In the genomic region with DNA sequence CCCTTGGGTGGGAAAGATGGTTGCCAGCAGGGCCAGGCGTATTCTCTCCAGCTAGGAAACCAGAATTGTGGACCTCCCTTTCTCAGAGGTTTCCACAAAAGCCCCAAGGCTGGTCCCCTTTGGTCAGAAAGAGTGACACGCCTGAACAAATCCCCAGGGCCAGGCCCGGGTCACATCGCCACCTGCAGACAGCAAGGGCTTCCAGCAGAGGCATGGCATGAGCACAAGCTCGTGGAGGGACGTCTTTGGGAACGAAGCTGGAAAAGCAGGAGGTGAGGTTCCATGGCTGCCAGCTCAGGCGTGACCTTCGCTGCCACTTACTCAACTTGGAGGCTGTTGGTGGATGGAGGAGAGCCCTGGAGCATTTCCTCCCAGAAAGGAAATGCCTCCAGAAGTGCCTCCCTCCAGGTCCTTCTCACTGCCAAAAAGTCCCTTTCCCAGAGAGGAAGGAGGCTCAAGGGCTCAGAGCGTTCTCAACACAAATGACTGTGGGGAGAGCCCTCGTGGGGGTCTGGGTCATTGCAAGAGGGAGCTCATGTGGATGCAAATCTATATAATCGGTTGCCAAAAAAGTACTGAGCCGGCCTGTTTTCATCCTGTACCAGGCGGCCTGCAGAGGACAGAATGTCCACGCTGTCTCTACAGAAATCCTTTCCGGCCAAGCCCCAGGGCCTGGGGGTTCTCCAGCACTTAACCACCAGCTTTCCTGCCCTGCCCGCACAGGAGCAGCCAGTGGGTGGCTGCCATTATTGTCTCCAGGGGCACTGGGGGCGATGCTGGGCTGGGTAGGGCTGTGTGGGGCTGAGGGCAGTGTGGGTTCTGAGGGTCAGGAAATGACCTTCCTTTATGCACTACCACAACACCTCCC, we compare ENCODE assay signal across 13 cellular contexts. TPM values are rescaled to one million over a fixed set of nuclear protein-coding genes. Genes with fewer than 3 reads are reported as not detected.
DNase-seq lines count a peak whose midpoint lies in the region; ATAC-seq, FAIRE-seq and TF ChIP-seq lines count a peak whose summit lies in the region.
"Not testable (repeated sequence)": the region's sequence is repeated elsewhere in the genome, so short reads cannot be mapped to it uniquely, and the experiment has no call there.
"Had no signal": no experiment of that assay in that cellular context is flagged by ENCODE, and none has a peak within 500 bp of the region (broad histone marks: within the 10 kb centered on the region; RNA-seq: fewer than 3 reads in every experiment).

No MANE protein-coding gene starts in this region.

- not testable (repeated sequence) for H3K27ac ChIP-seq in aorta (ENCODE audit: low read depth in 1 of 2, low read length in 2 of 2)

- H3K4me1 Mint-ChIP-seq in activated naive CD8-positive, alpha-beta T cell treated with anti-CD3 and anti-CD28 coated beads, Interleukin-2, amount 50 U/mL, for 24 hours; natural killer cell: not testable (repeated sequence)

- peak; percentile 62 for FAIRE-seq in H54 (lab: Jason Lieb, UNC)

- H3K4me1 ChIP-seq in aorta (ENCODE audit: control insufficient read depth in 1 of 2, insufficient read depth in 2 of 2, low read length in 2 of 2): not testable (repeated sequence)

- peak; percentile 36 for ATAC-seq in activated naive CD8-positive, alpha-beta T cell treated with anti-CD3 and anti-CD28 coated beads, Interleukin-2, amount 50 U/mL, for 24 hours
- ATAC-seq in esophagus mucosa (peak; percentile 52), left ventricle myocardium superior (peak; percentile 64), natural killer cell (peak in 2 of 3 donors; percentile 24 to 55), aorta (ENCODE audit: low FRiP score) (peak; percentile 65)

- 39 to 53% methylated on average over 8 to 11 of the region's 18 CpGs for WGBS in aorta, 2 donors

- not testable (repeated sequence) for H3K4me3 Mint-ChIP-seq in activated naive CD8-positive, alpha-beta T cell treated with anti-CD3 and anti-CD28 coated beads, Interleukin-2, amount 50 U/mL, for 24 hours; natural killer cell

- not testable (repeated sequence) for DNase-seq in H54 (ENCODE audit: insufficient read length, low spot score); activated naive CD8-positive, alpha-beta T cell treated with anti-CD3 and anti-CD28 coated beads, Interleukin-2, amount 50 U/mL, for 24 hours; left ventricle myocardium superior; natural killer cell; aorta
- DNase-seq in RPMI7951 (ENCODE audit: low read depth): peak; percentile 9
- DNase-seq in stimulated activated CD8-positive, alpha-beta memory T cell treated with anti-CD3 and anti-CD28 coated beads, Interleukin-4, amount 100 ng/mL, for 48 hours: peak; percentile 27

- TF ChIP-seq POLR2A in H54 (IDR thresholded peaks at IDR 0.05; ENCODE audit: low read depth, low read length): not testable (repeated sequence)

- H3K9me3 Mint-ChIP-seq in activated naive CD8-positive, alpha-beta T cell treated with anti-CD3 and anti-CD28 coated beads, Interleukin-2, amount 50 U/mL, for 24 hours; natural killer cell: not testable (repeated sequence)

- not testable (repeated sequence) for TF ChIP-seq CTCF in natural killer cell (IDR thresholded peaks at IDR 0.05)

- not testable (repeated sequence) for H3K36me3 ChIP-seq in aorta (ENCODE audit: control insufficient read depth in 1 of 2, insufficient read depth in 2 of 2, low read length in 1 of 2)

- H3K4me3 ChIP-seq in aorta (ENCODE audit: low read length in 2 of 2): not testable (repeated sequence)

- not testable (repeated sequence) for H3K27me3 Mint-ChIP-seq in activated naive CD8-positive, alpha-beta T cell treated with anti-CD3 and anti-CD28 coated beads, Interleukin-2, amount 50 U/mL, for 24 hours; natural killer cell (ENCODE audit: low read depth in 2 of 2)

- intact Hi-C loops in left ventricle myocardium superior (cut with micrococcal nuclease); natural killer cell (cut with micrococcal nuclease); aorta (cut with DNase I): not testable (repeated sequence)

- H3K9me3 ChIP-seq in aorta (ENCODE audit: control insufficient read depth, low read length): not testable (repeated sequence)

- not testable (repeated sequence) for H3K27me3 ChIP-seq in aorta (ENCODE audit: control insufficient read depth in 1 of 2, insufficient read depth in 2 of 2, low read length in 1 of 2)

- H3K27ac Mint-ChIP-seq in activated naive CD8-positive, alpha-beta T cell treated with anti-CD3 and anti-CD28 coated beads, Interleukin-2, amount 50 U/mL, for 24 hours; natural killer cell: not testable (repeated sequence)

- not testable (repeated sequence) for H3K36me3 Mint-ChIP-seq in activated naive CD8-positive, alpha-beta T cell treated with anti-CD3 and anti-CD28 coated beads, Interleukin-2, amount 50 U/mL, for 24 hours (ENCODE audit: low read depth); natural killer cell

RNA-seq across cellular contexts. Expression of a gene that starts 14.6 kb away (rescaled TPM):
- not detected in 2 replicates for total RNA-seq in RPMI7951 (2014; rRNA removed; shearing (Covaris generic))
- total RNA-seq in esophagus mucosa: 0.44 TPM
- 5.5 TPM for total RNA-seq in left ventricle myocardium superior
- total RNA-seq in natural killer cell: 1 to 10 TPM; 2.3 to 6.0 (median 3.8) TPM
- total RNA-seq in aorta: 10 to 100 TPM in 1 of 2 donors, 1 to 10 TPM in 1; 4.8 to 16.2 TPM
- 1 to 10 TPM in 1 of 2 donors, under 1 TPM in 1; 0.38 to 3.5 TPM for polyA plus RNA-seq in aorta
- total RNA-seq: chondrocyte, G401, OCI-LY7, osteocyte had no signal
- polyA plus RNA-seq: SK-N-SH had no signal

RNA-seq across cellular contexts. Expression of a gene that starts 57.7 kb away (rescaled TPM):
- total RNA-seq in RPMI7951 (2014; rRNA removed; shearing (Covaris generic)): 11.9 and 14.3 TPM in 2 replicates
- 9.6 TPM for total RNA-seq in esophagus mucosa
- total RNA-seq in left ventricle myocardium superior: 6.8 TPM
- 10 to 100 TPM; 84.5 to 91.5 (median 85.4) TPM for total RNA-seq in natural killer cell
- 10 to 100 TPM; 52.7 to 81.1 TPM for total RNA-seq in aorta
- 1 to 10 TPM; 1.4 to 4.4 TPM for polyA plus RNA-seq in aorta
